In the genomic region with DNA sequence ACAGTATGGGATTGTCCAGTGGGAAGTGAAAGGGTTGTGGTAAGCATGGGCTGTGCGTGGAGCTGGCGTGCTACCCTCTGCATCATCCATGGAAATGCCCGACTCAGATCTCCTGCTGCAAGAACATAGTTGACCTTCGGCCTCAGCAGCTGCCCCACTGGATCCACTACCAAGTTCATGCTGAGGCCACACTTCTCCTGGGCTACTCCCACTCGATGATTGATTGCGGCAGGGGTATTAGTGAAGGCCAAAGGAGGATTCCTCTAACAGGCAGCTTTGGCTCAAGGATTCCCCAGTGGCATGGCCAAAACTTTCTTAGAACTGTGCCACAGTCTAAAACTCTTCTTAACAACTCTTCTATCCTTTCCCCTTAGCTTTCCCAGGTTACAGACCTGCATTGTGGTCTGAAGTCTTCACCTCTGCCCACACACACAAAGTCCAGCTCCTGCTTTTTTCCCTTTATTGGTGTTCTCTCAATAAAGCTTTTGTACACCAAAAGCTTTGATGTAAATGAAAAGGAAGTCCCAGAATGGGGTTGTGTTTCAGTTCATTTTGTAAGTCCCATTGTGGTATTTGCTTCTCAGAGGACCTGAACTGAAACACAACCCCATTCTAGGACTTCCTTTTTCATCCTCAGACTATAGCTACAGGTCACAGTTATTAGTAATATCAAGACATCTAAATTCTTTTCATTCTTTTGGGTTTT, we compare ENCODE assay signal across 9 cellular contexts. TPM values are rescaled to one million over a fixed set of nuclear protein-coding genes. Genes with fewer than 3 reads are reported as not detected.
DNase-seq lines count a peak whose midpoint lies in the region; ATAC-seq and TF ChIP-seq lines count a peak whose summit lies in the region.
"Had no signal": no experiment of that assay in that cellular context is flagged by ENCODE, and none has a peak within 500 bp of the region (broad histone marks: within the 10 kb centered on the region; RNA-seq: fewer than 3 reads in every experiment).

No MANE protein-coding gene starts in this region.

- no peak overlapping the region for H3K27ac ChIP-seq in colonic mucosa

- intact Hi-C loops in colonic mucosa (cut with DNase I): no loop called here

- no peaks in the 10 kb centered on the region for H3K27me3 Mint-ChIP-seq in activated naive CD8-positive, alpha-beta T cell treated with anti-CD3 and anti-CD28 coated beads, Interleukin-2, amount 50 U/mL, for 24 hours

- no peaks in the 10 kb centered on the region for H3K9me3 Mint-ChIP-seq in activated naive CD8-positive, alpha-beta T cell treated with anti-CD3 and anti-CD28 coated beads, Interleukin-2, amount 50 U/mL, for 24 hours

- ATAC-seq in GM18499 (IDR thresholded peaks at IDR 0.05; ENCODE audit: insufficient read depth, unreplicated experiment): peak; percentile 56
- peak; percentile 79 for ATAC-seq in GM21515 (IDR thresholded peaks at IDR 0.05; ENCODE audit: unreplicated experiment)
- ATAC-seq in HG03354 (IDR thresholded peaks at IDR 0.05; ENCODE audit: poor library complexity, severe bottlenecking, unreplicated experiment): peak; percentile 68
- ATAC-seq in activated naive CD8-positive, alpha-beta T cell treated with anti-CD3 and anti-CD28 coated beads, Interleukin-2, amount 50 U/mL, for 24 hours: no peak

- no peak for TF ChIP-seq CTCF in colonic mucosa (IDR thresholded peaks at IDR 0.05)

- H3K27ac Mint-ChIP-seq in activated naive CD8-positive, alpha-beta T cell treated with anti-CD3 and anti-CD28 coated beads, Interleukin-2, amount 50 U/mL, for 24 hours: peak overlapping the region; percentile 14

- no peaks in the 10 kb centered on the region for H3K27me3 ChIP-seq in colonic mucosa
- H3K27me3 ChIP-seq: MG63 had no signal

- no peak overlapping the region for H3K9ac ChIP-seq in colonic mucosa (ENCODE audit: low read depth in 2 of 2, low read length in 2 of 2)

- DNase-seq in activated naive CD8-positive, alpha-beta T cell treated with anti-CD3 and anti-CD28 coated beads, Interleukin-2, amount 50 U/mL, for 24 hours: no peak
- DNase-seq in colonic mucosa (no peak), nucleus accumbens (lab: John Stamatoyannopoulos, UW) (no peak), NCI-H1048 (lab: John Stamatoyannopoulos, UW) (no peak), inferior parietal cortex (ENCODE audit: extremely low spot score) (no peak)
- DNase-seq: MG63 had no signal

- no peaks in the 10 kb centered on the region for H3K9me3 ChIP-seq in colonic mucosa
- H3K9me3 ChIP-seq: MG63 had no signal

- no peak overlapping the region for H3K4me3 ChIP-seq in colonic mucosa
- H3K4me3 ChIP-seq: MG63 had no signal

- no peaks in the 10 kb centered on the region for H3K36me3 ChIP-seq in colonic mucosa
- H3K36me3 ChIP-seq: MG63 had no signal

- H3K4me3 Mint-ChIP-seq in activated naive CD8-positive, alpha-beta T cell treated with anti-CD3 and anti-CD28 coated beads, Interleukin-2, amount 50 U/mL, for 24 hours: no peak overlapping the region

- peaks cover 2% of the 10 kb centered on the region for H3K36me3 Mint-ChIP-seq in activated naive CD8-positive, alpha-beta T cell treated with anti-CD3 and anti-CD28 coated beads, Interleukin-2, amount 50 U/mL, for 24 hours (ENCODE audit: low read depth)

- peaks cover 36% of the 10 kb centered on the region for H3K4me1 Mint-ChIP-seq in activated naive CD8-positive, alpha-beta T cell treated with anti-CD3 and anti-CD28 coated beads, Interleukin-2, amount 50 U/mL, for 24 hours

- H3K4me1 ChIP-seq in colonic mucosa: peaks cover 3% of the 10 kb centered on the region

RNA-seq across cellular contexts. Expression of a gene that starts 4.9 kb away (rescaled TPM):
- total RNA-seq in colonic mucosa: 10 to 100 TPM; 29.9 to 31.2 TPM
